ENCODE assay signal across 20 cellular contexts in the genomic region with DNA sequence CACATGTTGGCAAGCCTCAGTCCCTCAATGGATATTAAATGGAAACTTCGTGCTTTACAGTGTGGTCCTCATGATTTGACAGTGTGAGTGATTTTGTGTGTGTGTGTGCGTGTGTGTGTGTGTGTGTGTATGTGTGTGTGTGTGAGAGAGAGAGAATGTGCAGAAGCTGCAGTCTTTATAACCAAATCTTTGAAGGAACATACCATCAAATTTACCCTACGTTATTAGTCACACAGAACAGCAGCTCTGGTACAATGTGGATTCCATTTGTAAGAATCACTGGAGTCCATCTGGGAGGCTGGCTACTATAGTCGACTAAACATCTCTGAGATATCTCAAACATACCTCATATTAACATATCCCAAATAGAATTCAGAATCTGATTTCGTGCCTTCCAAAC.
"Had no signal": no experiment of that assay in that cellular context is flagged by ENCODE, and none has a peak within 500 bp of the region (broad histone marks: within the 10 kb centered on the region; RNA-seq: fewer than 3 reads in every experiment).

No MANE protein-coding gene starts in this region.

- H3K9me3 ChIP-seq: ovary, psoas muscle had no signal

- H3K27me3 ChIP-seq: ovary had no signal

- H3K4me3 ChIP-seq: coronary artery, ovary, psoas muscle, skin epidermis had no signal

- H3K4me1 ChIP-seq: psoas muscle had no signal

- DNase-seq: activated CD4-positive, alpha-beta T cell treated with anti-CD3 and anti-CD28 coated beads, Interleukin-2, amount 10 ng/mL, durations not matched to agents 7 days and 5 days; activated CD8-positive, alpha-beta memory T cell treated with anti-CD3 and anti-CD28 coated beads, Interleukin-2, amount 50 U/mL, for 4 hours; activated effector memory CD4-positive, alpha-beta T cell treated with Interleukin-2 at 50 U/mL for 16 hours; activated naive CD4-positive, alpha-beta T cell treated with anti-CD3 and anti-CD28 coated beads, Interleukin-2, amount 10 ng/mL, durations not matched to agents 7 days and 5 days; activated naive CD8-positive, alpha-beta T cell treated with anti-CD3 and anti-CD28 coated beads, Interleukin-2, amount 50 U/mL, for 24 hours; activated T-cell treated with anti-CD3 and anti-CD28 coated beads, Interleukin-2, amount 50 U/mL, for 48 hours; aorta; caudate nucleus; erythroblast; immature natural killer cell; left ventricle myocardium superior; naive thymus-derived CD4-positive, alpha-beta T cell; ovary; psoas muscle; right cardiac atrium; stimulated activated CD4-positive, alpha-beta T cell treated with anti-CD3 and anti-CD28 coated beads, Interleukin-15, amount 100 ng/mL, for 24 hours; stimulated activated CD4-positive, alpha-beta T cell treated with anti-CD3 and anti-CD28 coated beads, Interleukin-2, amount 100 ng/mL, for 48 hours had no signal

- H3K27ac ChIP-seq: coronary artery, ovary, psoas muscle, skin epidermis had no signal

- ATAC-seq: activated CD4-positive, CD25-positive, alpha-beta regulatory T cell treated with anti-CD3 and anti-CD28 coated beads, Interleukin-2, amount 50 U/mL, for 24 hours; activated naive CD8-positive, alpha-beta T cell treated with anti-CD3 and anti-CD28 coated beads, Interleukin-2, amount 50 U/mL, for 24 hours; left ventricle myocardium superior; naive thymus-derived CD4-positive, alpha-beta T cell; psoas muscle; right cardiac atrium had no signal

- H3K36me3 ChIP-seq: ovary had no signal
